ENCODE assay signal across 34 cellular contexts in the genomic region with DNA sequence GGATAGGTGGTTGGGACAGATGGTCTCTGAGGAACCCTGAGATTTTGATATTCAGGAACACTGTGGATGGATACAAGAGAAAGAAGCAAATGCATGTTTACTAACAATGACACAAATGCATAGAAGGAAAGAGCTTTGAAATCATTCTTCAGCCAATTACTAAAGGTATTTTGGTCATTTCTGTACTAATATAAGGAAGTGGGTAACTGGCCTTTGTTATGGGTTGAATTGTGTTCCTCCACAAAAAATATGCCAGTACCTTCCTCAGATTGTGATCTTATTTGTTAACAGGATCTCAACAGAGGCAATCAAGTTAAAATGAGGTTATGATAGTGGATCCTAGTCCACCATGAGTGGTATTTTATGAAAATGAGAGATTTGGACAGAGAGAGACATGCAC.
DNase-seq lines count a peak whose midpoint lies in the region; ATAC-seq, FAIRE-seq and TF ChIP-seq lines count a peak whose summit lies in the region.
"Had no signal": no experiment of that assay in that cellular context is flagged by ENCODE, and none has a peak within 500 bp of the region (broad histone marks: within the 10 kb centered on the region; RNA-seq: fewer than 3 reads in every experiment).

No MANE protein-coding gene starts in this region.

- no peaks in the 10 kb centered on the region for H3K9me3 ChIP-seq in GM12878 (replicated peaks; ENCODE audit: control insufficient read depth, insufficient read depth, low read length)
- H3K9me3 ChIP-seq: A549; BE2C; BLaER1; BLaER1 treated with 17β-estradiol and CSF1 and Interleukin-3, amounts not matched to agents 10 nM and 100 nM; Caco-2 had no signal

- no peaks in the 10 kb centered on the region for H4K20me1 ChIP-seq in GM12878 (ENCODE audit: control insufficient read depth, insufficient read depth)
- H4K20me1 ChIP-seq: BLaER1; BLaER1 treated with 17β-estradiol and CSF1 and Interleukin-3, amounts not matched to agents 10 nM and 100 nM had no signal

- TF ChIP-seq EP300 in GM12878 (IDR thresholded peaks at IDR 0.05; ENCODE audit: borderline replicate concordance in 1 of 2, control insufficient read depth in 1 of 2, low read depth in 2 of 2, low read length in 2 of 2), result no peak

- no TSS peak for BruUV-seq in GM12878 (replicated peaks; lab: Mats Ljungman, UMichigan)

- DNase-seq in GM06990 (ENCODE audit: extremely low read depth, insufficient read length), result peak; percentile 15
- no peak for DNase-seq in GM12891 (ENCODE audit: insufficient read length, low spot score)
- no peak for DNase-seq in GM12878 (ENCODE audit: low read depth, low spot score)
- DNase-seq in activated T-cell treated with anti-CD3 and anti-CD28 coated beads, Interleukin-2, amount 50 U/mL, for 72 hours, result no peak
- no peak for DNase-seq in DMS79 (lab: John Stamatoyannopoulos, UW)
- no peak for DNase-seq in sciatic nerve (ENCODE audit: low spot score)
- DNase-seq: 8988T; ACHN; AML-193; BE2C; C1 segment of cervical spinal cord; Caco-2; Calu3; CD4-positive, alpha-beta memory T cell; CD4-positive, alpha-beta T cell; CD4-positive, CD25-positive, alpha-beta regulatory T cell; CD8-positive, alpha-beta memory T cell; CD8-positive, alpha-beta T cell; COR-L47; DMS 273 treated with DMSO at 0.1 percent for 48 hours; DMS153; DMS53; DMS79 treated with DMSO at 0.1 percent for 48 hours; DND-41; EL had no signal

- no peaks in the 10 kb centered on the region for H3K36me3 ChIP-seq in GM06990 (ENCODE audit: control insufficient read depth, insufficient read depth, low read length)
- no peaks in the 10 kb centered on the region for H3K36me3 ChIP-seq in GM12878 (ENCODE audit: control insufficient read depth in 2 of 2, insufficient read depth in 2 of 2, low read length in 1 of 2)
- H3K36me3 ChIP-seq: BE2C; BLaER1; BLaER1 treated with 17β-estradiol and CSF1 and Interleukin-3, amounts not matched to agents 10 nM and 100 nM had no signal

- no peaks in the 10 kb centered on the region for H3K79me2 ChIP-seq in GM12878 (ENCODE audit: control insufficient read depth, insufficient read depth, low read length)

- no peaks in the 10 kb centered on the region for H3K9me3 Mint-ChIP-seq in activated T-cell treated with anti-CD3 and anti-CD28 coated beads, Interleukin-2, amount 50 U/mL, for 72 hours
- H3K9me3 Mint-ChIP-seq: CD8-positive, alpha-beta T cell had no signal

- H3K27ac Mint-ChIP-seq in activated T-cell treated with anti-CD3 and anti-CD28 coated beads, Interleukin-2, amount 50 U/mL, for 72 hours, result no peak overlapping the region
- H3K27ac Mint-ChIP-seq: B cell; CD14-positive monocyte; CD4-positive, alpha-beta memory T cell; CD4-positive, alpha-beta T cell; CD4-positive, CD25-positive, alpha-beta regulatory T cell; CD8-positive, alpha-beta memory T cell; CD8-positive, alpha-beta T cell had no signal

- no peak overlapping the region for H3K4me2 ChIP-seq in GM12878 (ENCODE audit: control insufficient read depth, insufficient read depth)
- H3K4me2 ChIP-seq: A549; BLaER1; BLaER1 treated with 17β-estradiol and CSF1 and Interleukin-3, amounts not matched to agents 10 nM and 100 nM had no signal

- RAD21 ChIA-PET in GM12878 (lab: Charles Lee; ENCODE audit: unreplicated experiment), result interaction anchor here (2.8 kb wide), 1 partner anchor 21 kb away, joined by 11 read pairs; no protein-coding TSS in a partner anchor

- H3K27me3 Mint-ChIP-seq in activated T-cell treated with anti-CD3 and anti-CD28 coated beads, Interleukin-2, amount 50 U/mL, for 72 hours (ENCODE audit: low read depth), result peaks cover 13% of the 10 kb centered on the region

- no peak overlapping the region for H3K9ac ChIP-seq in GM12878 (ENCODE audit: control insufficient read depth, insufficient read depth, low read length)
- H3K9ac ChIP-seq: BLaER1; BLaER1 treated with 17β-estradiol and CSF1 and Interleukin-3, amounts not matched to agents 10 nM and 100 nM had no signal

- no peak overlapping the region for H3K4me3 Mint-ChIP-seq in activated T-cell treated with anti-CD3 and anti-CD28 coated beads, Interleukin-2, amount 50 U/mL, for 72 hours
- H3K4me3 Mint-ChIP-seq: B cell; CD14-positive monocyte; CD4-positive, alpha-beta memory T cell; CD4-positive, alpha-beta T cell; CD4-positive, CD25-positive, alpha-beta regulatory T cell; CD8-positive, alpha-beta memory T cell; CD8-positive, alpha-beta T cell had no signal

- POLR2A ChIA-PET in GM12878 (lab: Charles Lee), result no interaction called here

- CTCF ChIA-PET in GM12878 (lab: Yijun Ruan, JAX), result interaction anchor here (1.4 kb wide), 1 partner anchor 98 kb away, joined by 3 read pairs; no protein-coding TSS in a partner anchor

- H3K27ac ChIP-seq in GM12878 (ENCODE audit: control insufficient read depth, insufficient read depth), result no peak overlapping the region
- H3K27ac ChIP-seq: 22Rv1; A549; BLaER1; BLaER1 treated with 17β-estradiol and CSF1 and Interleukin-3, amounts not matched to agents 10 nM and 100 nM; C4-2B had no signal

- TF ChIP-seq CTCF in GM06990 (IDR thresholded peaks at IDR 0.05; ENCODE audit: insufficient read depth, low read length, poor library complexity, severe bottlenecking) (no peak), GM12878 (IDR thresholded peaks at IDR 0.05 in 2 of 3, conservative IDR thresholded peaks at IDR 0.05 in 1 of 3; ENCODE audit: control insufficient read depth in 2 of 3, extremely low read depth in 1 of 3, insufficient read depth in 1 of 3, low read depth in 3 of 3, low read length in 3 of 3) (no peak)

- no peaks in the 10 kb centered on the region for H3K36me3 Mint-ChIP-seq in activated T-cell treated with anti-CD3 and anti-CD28 coated beads, Interleukin-2, amount 50 U/mL, for 72 hours (ENCODE audit: insufficient read depth in 2 of 2)
- H3K36me3 Mint-ChIP-seq: CD14-positive monocyte; CD4-positive, alpha-beta memory T cell; CD4-positive, CD25-positive, alpha-beta regulatory T cell; CD8-positive, alpha-beta T cell had no signal

- ATAC-seq in GM12878 (no peak), sciatic nerve (no peak)
- ATAC-seq in activated T-cell treated with anti-CD3 and anti-CD28 coated beads, Interleukin-2, amount 50 U/mL, for 72 hours (replicated peaks in 1 of 2), result no peak
- ATAC-seq: A549; CD8-positive, alpha-beta T cell had no signal

- H3K4me1 ChIP-seq in GM12878 (ENCODE audit: control insufficient read depth, insufficient read depth, low read length), result no peaks in the 10 kb centered on the region; the same call in 1 of the 2 replicates
- H3K4me1 ChIP-seq: A549; BE2C; BLaER1; BLaER1 treated with 17β-estradiol and CSF1 and Interleukin-3, amounts not matched to agents 10 nM and 100 nM; Caco-2 had no signal

- intact Hi-C loops in GM12878 (cut with micrococcal nuclease; ENCODE audit: unreplicated experiment) (no loop called here), sciatic nerve (cut with DNase I) (no loop called here)

- H3K4me1 Mint-ChIP-seq in activated T-cell treated with anti-CD3 and anti-CD28 coated beads, Interleukin-2, amount 50 U/mL, for 72 hours (ENCODE audit: low read depth), result no peaks in the 10 kb centered on the region
- H3K4me1 Mint-ChIP-seq: B cell; CD14-positive monocyte; CD4-positive, alpha-beta memory T cell; CD4-positive, CD25-positive, alpha-beta regulatory T cell; CD8-positive, alpha-beta memory T cell had no signal

- no peak overlapping the region for H3K4me3 ChIP-seq in GM06990 (replicated peaks; ENCODE audit: low read depth, low read length)
- no peak overlapping the region for H3K4me3 ChIP-seq in GM12878
- H3K4me3 ChIP-seq: A549; BLaER1; BLaER1 treated with 17β-estradiol and CSF1 and Interleukin-3, amounts not matched to agents 10 nM and 100 nM had no signal

- SMC1A ChIA-PET in GM12878 (lab: Charles Lee; ENCODE audit: uncharacterized antibody, unreplicated experiment), result interaction anchor here (3.9 kb wide), 1 partner anchor 22 kb away, joined by 13 read pairs; no protein-coding TSS in a partner anchor

- H3K27me3 ChIP-seq in GM06990 (replicated peaks; ENCODE audit: control insufficient read depth, insufficient read depth, low read length), result no peaks in the 10 kb centered on the region
- H3K27me3 ChIP-seq in GM12878 (replicated peaks in 1 of 2; ENCODE audit: control insufficient read depth in 2 of 2, insufficient read depth in 2 of 2, low read length in 1 of 2), result no peaks in the 10 kb centered on the region
- H3K27me3 ChIP-seq: BE2C; BLaER1; BLaER1 treated with 17β-estradiol and CSF1 and Interleukin-3, amounts not matched to agents 10 nM and 100 nM had no signal

- TF ChIP-seq POLR2A in GM12891 (IDR thresholded peaks at IDR 0.05; ENCODE audit: low read depth, low read length) (no peak), GM12878 (IDR thresholded peaks at IDR 0.05; ENCODE audit: low read depth, low read length) (no peak)

- H2AFZ ChIP-seq in GM12878 (ENCODE audit: control insufficient read depth, low read depth, low read length), result no peak overlapping the region

- no peak for TF ChIP-seq RAD21 in GM12878 (IDR thresholded peaks at IDR 0.05; ENCODE audit: insufficient read depth, low read depth, low read length)

- in situ Hi-C loops in GM12878 (cut with MboI), result no loop called here

- no peak for FAIRE-seq in GM12891 (lab: Jason Lieb, UNC)
- FAIRE-seq in GM12878 (lab: Jason Lieb, UNC), result no peak
- FAIRE-seq: A204.1, A549, D721Med had no signal

TF ChIP-seq in GM12891, 5 proteins besides CTCF, POLR2A, EP300 and RAD21:
- TF ChIP-seq TAF1 (IDR thresholded peaks at IDR 0.05; ENCODE audit: low read depth, low read length) (no peak), SPI1 (IDR thresholded peaks at IDR 0.05; ENCODE audit: low read depth, low read length) (peak; percentile 69; the same call in 1 of the 2 replicates)

TF ChIP-seq in GM12878, 131 proteins besides CTCF, POLR2A, EP300 and RAD21:
- TF ChIP-seq SPI1 (IDR thresholded peaks at IDR 0.05; ENCODE audit: borderline replicate concordance, insufficient read depth, low read depth, low read length), result peak; percentile 60; the same call in 1 of the 2 replicates
- TF ChIP-seq, protein P1, sequence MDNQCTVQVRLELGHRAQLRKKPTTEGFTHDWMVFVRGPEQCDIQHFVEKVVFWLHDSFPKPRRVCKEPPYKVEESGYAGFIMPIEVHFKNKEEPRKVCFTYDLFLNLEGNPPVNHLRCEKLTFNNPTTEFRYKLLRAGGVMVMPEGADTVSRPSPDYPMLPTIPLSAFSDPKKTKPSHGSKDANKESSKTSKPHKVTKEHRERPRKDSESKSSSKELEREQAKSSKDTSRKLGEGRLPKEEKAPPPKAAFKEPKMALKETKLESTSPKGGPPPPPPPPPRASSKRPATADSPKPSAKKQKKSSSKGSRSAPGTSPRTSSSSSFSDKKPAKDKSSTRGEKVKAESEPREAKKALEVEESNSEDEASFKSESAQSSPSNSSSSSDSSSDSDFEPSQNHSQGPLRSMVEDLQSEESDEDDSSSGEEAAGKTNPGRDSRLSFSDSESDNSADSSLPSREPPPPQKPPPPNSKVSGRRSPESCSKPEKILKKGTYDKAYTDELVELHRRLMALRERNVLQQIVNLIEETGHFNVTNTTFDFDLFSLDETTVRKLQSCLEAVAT (IDR thresholded peaks at IDR 0.05), result no peak
